8 cellular contexts compared by ENCODE assay signal in genomic region chr7:157386979-157387800, GRCh38. TPM values are rescaled to one million over a fixed set of nuclear protein-coding genes. Genes with fewer than 3 reads are reported as not detected.
DNase-seq lines count a peak whose midpoint lies in the region; ATAC-seq and TF ChIP-seq lines count a peak whose summit lies in the region.

No MANE protein-coding gene starts in this region.

- DNase-seq in Calu3: peak; percentile 72
- DNase-seq in HT1080 (ENCODE audit: low read depth): peak; percentile 75
- DNase-seq in activated T-cell treated with anti-CD3 and anti-CD28 coated beads, Interleukin-2, amount 50 U/mL, for 24 hours: peak; percentile 87
- DNase-seq in fibroblast of peridontal ligament (ENCODE audit: extremely low read depth): peak; percentile 71
- peak; percentile 84 for DNase-seq in neural progenitor cell (ENCODE audit: low spot score)
- DNase-seq in stromal cell of bone marrow (ENCODE audit: low read depth): peak; percentile 25

- intact Hi-C loops in Calu3 (cut with micrococcal nuclease; ENCODE audit: unreplicated experiment): no loop called here

- no peak overlapping the region for H3K4me3 ChIP-seq in neural progenitor cell

- H3K36me3 Mint-ChIP-seq in Calu3 (ENCODE audit: insufficient read depth, unreplicated experiment) (peaks cover 51% of the 10 kb centered on the region), neural progenitor cell (peaks cover 36% of the 10 kb centered on the region)
- peaks cover 88% of the 10 kb centered on the region for H3K36me3 Mint-ChIP-seq in activated T-cell treated with anti-CD3 and anti-CD28 coated beads, Interleukin-2, amount 50 U/mL, for 24 hours (ENCODE audit: low read depth)

- H3K9me3 Mint-ChIP-seq in Calu3 (ENCODE audit: low read depth, unreplicated experiment): no peaks in the 10 kb centered on the region
- no peaks in the 10 kb centered on the region for H3K9me3 Mint-ChIP-seq in activated T-cell treated with anti-CD3 and anti-CD28 coated beads, Interleukin-2, amount 50 U/mL, for 24 hours
- no peaks in the 10 kb centered on the region for H3K9me3 Mint-ChIP-seq in neural progenitor cell

- H3K4me2 ChIP-seq in neural progenitor cell: no peak overlapping the region

- peak; percentile 92 for TF ChIP-seq CTCF in Calu3 (IDR thresholded peaks at IDR 0.05; ENCODE audit: unreplicated experiment)
- peak; percentile 92 for TF ChIP-seq CTCF in neural progenitor cell (IDR thresholded peaks at IDR 0.05)

- H3K4me3 Mint-ChIP-seq in Calu3 (ENCODE audit: low read depth, unreplicated experiment) (no peak overlapping the region), neural progenitor cell (no peak overlapping the region)
- H3K4me3 Mint-ChIP-seq in activated T-cell treated with anti-CD3 and anti-CD28 coated beads, Interleukin-2, amount 50 U/mL, for 24 hours: peak overlapping the region; percentile 20

- BruUV-seq in Calu3 (replicated peaks; lab: Mats Ljungman, UMichigan): no TSS peak

- H3K79me2 ChIP-seq in neural progenitor cell (ENCODE audit: low read depth): peaks cover 55% of the 10 kb centered on the region

- H3K27me3 Mint-ChIP-seq in Calu3 (ENCODE audit: unreplicated experiment): no peaks in the 10 kb centered on the region
- H3K27me3 Mint-ChIP-seq in activated T-cell treated with anti-CD3 and anti-CD28 coated beads, Interleukin-2, amount 50 U/mL, for 24 hours: no peaks in the 10 kb centered on the region
- peaks cover 3% of the 10 kb centered on the region for H3K27me3 Mint-ChIP-seq in neural progenitor cell (ENCODE audit: insufficient read depth, low read depth)

- peak; percentile 64 for ATAC-seq in GM19468 (IDR thresholded peaks at IDR 0.05; ENCODE audit: extremely low read depth, unreplicated experiment)

- H3K9ac ChIP-seq in neural progenitor cell: no peak overlapping the region

- CTCF ChIA-PET in Calu3 (lab: Charles Lee): interaction anchor here (0.5 to 0.7 kb wide), 2 partner anchors 598 to 1652 kb away, joined by 4 to 5 read pairs; no protein-coding TSS in a partner anchor

- no peaks in the 10 kb centered on the region for H3K9me3 ChIP-seq in neural progenitor cell (ENCODE audit: low read depth)

- peaks cover 8% of the 10 kb centered on the region for H3F3A ChIP-seq in neural progenitor cell (ENCODE audit: low read depth)

- H4K20me1 ChIP-seq in neural progenitor cell (ENCODE audit: low read depth): peaks cover 22% of the 10 kb centered on the region

- H3K27ac ChIP-seq in neural progenitor cell: no peak overlapping the region

- no peaks in the 10 kb centered on the region for H3K4me1 ChIP-seq in neural progenitor cell

- H3K36me3 ChIP-seq in neural progenitor cell: peaks cover 6% of the 10 kb centered on the region

- H3K4me1 Mint-ChIP-seq in Calu3 (ENCODE audit: low read depth, unreplicated experiment) (peaks cover 13% of the 10 kb centered on the region), neural progenitor cell (peaks cover 3% of the 10 kb centered on the region)
- peaks cover 34% of the 10 kb centered on the region for H3K4me1 Mint-ChIP-seq in activated T-cell treated with anti-CD3 and anti-CD28 coated beads, Interleukin-2, amount 50 U/mL, for 24 hours (ENCODE audit: low read depth)

- no peak overlapping the region for H3K27ac Mint-ChIP-seq in Calu3 (ENCODE audit: unreplicated experiment)
- peak overlapping the region; percentile 85 for H3K27ac Mint-ChIP-seq in activated T-cell treated with anti-CD3 and anti-CD28 coated beads, Interleukin-2, amount 50 U/mL, for 24 hours
- peak overlapping the region; percentile 65 for H3K27ac Mint-ChIP-seq in neural progenitor cell

- H2AFZ ChIP-seq in neural progenitor cell (replicated peaks): no peak overlapping the region

- H3K27me3 ChIP-seq in neural progenitor cell: no peaks in the 10 kb centered on the region

TF ChIP-seq in PFSK-1, 5 proteins besides CTCF, POLR2A, EP300 and RAD21:
- TF ChIP-seq SIN3A (IDR thresholded peaks at IDR 0.05; ENCODE audit: borderline replicate concordance, insufficient read depth, low read length) (no peak), REST (IDR thresholded peaks at IDR 0.05; ENCODE audit: insufficient read depth in 1 of 2, low read depth in 2 of 2, low read length in 2 of 2) (no peak), TAF1 (IDR thresholded peaks at IDR 0.05; ENCODE audit: borderline replicate concordance, insufficient read depth, low read length) (no peak), POLR2AphosphoS5 (IDR thresholded peaks at IDR 0.05; ENCODE audit: low read depth, low read length) (no peak), FOXP2 (optimal IDR thresholded peaks at IDR 0.05; ENCODE audit: borderline replicate concordance, extremely low read depth, extremely low read length, insufficient read depth) (peak; percentile 82)
TF ChIP-seq in PFSK-1: peak in this region for 1.

RNA-seq across cellular contexts. Expression of gene DNAJB6, which starts 50.4 kb away (rescaled TPM):
- total RNA-seq in Calu3 (2022): 118 and 137 TPM in 2 replicates
- 153 and 196 TPM in 2 replicates for total RNA-seq in HT1080 (2014; rRNA removed; shearing (Covaris generic))
- 256 and 307 TPM in 2 replicates for polyA plus RNA-seq in HT1080 (2015; cell fraction: cytosol; rRNA removed)
- polyA plus RNA-seq in HT1080 (2015; cell fraction: nucleus; rRNA removed): 275 and 276 TPM in 2 replicates
- 129 TPM for polyA plus RNA-seq in PFSK-1 (2012; ENCODE audit: insufficient read length, low read depth)
- total RNA-seq in neural progenitor cell (ENCODE audit: low replicate concordance): 131 and 172 TPM in 2 replicates

Comparison
In these comparisons a context has a peak if more than half of its experiments do, and no peak if none do; other contexts are left out.
1. DNase-seq: peak in every context shown above with its lines; median percentile 87 in activated T-cell treated with anti-CD3 and anti-CD28 coated beads, Interleukin-2, amount 50 U/mL, for 24 hours; 84 in neural progenitor cell; 75 in HT1080; 72 in Calu3; 71 in fibroblast of peridontal ligament; 25 in stromal cell of bone marrow.